In the genomic region with DNA sequence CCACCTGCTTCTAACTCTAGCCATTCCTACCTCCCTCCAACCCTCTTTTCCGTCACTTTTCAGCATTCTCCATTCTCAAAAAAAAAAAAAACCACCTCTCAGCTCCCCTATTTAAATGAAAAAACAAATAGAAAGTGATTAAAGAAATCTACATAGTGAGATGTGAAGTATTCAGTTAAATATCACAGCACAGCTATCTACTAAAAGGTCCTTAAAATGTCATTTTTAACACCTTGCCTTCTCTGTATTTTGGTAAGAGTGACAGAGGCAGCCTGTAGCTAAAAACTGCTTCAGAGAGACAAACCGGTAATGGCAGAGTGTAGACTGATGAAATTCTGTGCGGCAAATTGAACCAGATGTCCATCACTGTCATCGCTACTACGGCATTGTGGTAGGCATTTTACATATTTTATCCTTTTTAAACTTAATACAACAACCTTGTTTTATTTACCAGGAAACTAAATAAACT, we compare ENCODE assay signal across 8 cellular contexts. TPM values are rescaled to one million over a fixed set of nuclear protein-coding genes. Genes with fewer than 3 reads are reported as not detected.
A peak's percentile ranks its signal among the peaks of the same experiment; 100 is the strongest.
DNase-seq lines count a peak whose midpoint lies in the region; ATAC-seq, FAIRE-seq and TF ChIP-seq lines count a peak whose summit lies in the region.

No MANE protein-coding gene starts in this region.

- no peak for TF ChIP-seq POLR2A in GM12892 (IDR thresholded peaks at IDR 0.05; ENCODE audit: low read depth, low read length)

- peaks cover 32% of the 10 kb centered on the region for H3K4me1 Mint-ChIP-seq in activated T-helper 1 cell treated with anti-CD3 and anti-CD28 coated beads, Interleukin-12 subunit alpha, Interleukin-12 subunit beta, Interleukin-2, Interleukin-4 antibody, amounts not matched to agents 30 ng/mL and 10 ng/mL and 1 ng/mL, durations not matched to agents 14 hours and 24 hours and 36 hours (ENCODE audit: low read depth)
- peaks cover 9 to 31% of the 10 kb centered on the region in 2 donors for H3K4me1 Mint-ChIP-seq in stimulated activated naive B cell treated with anti-CD40 and anti-IgM and Interleukin-4, amounts not matched to agents 10 μg/mL and 1 μg/mL and 100 μg/mL, for 72 hours

- H3K9me3 Mint-ChIP-seq in activated T-helper 1 cell treated with anti-CD3 and anti-CD28 coated beads, Interleukin-12 subunit alpha, Interleukin-12 subunit beta, Interleukin-2, Interleukin-4 antibody, amounts not matched to agents 30 ng/mL and 10 ng/mL and 1 ng/mL, durations not matched to agents 14 hours and 24 hours and 36 hours = no peaks in the 10 kb centered on the region
- H3K9me3 Mint-ChIP-seq in stimulated activated naive B cell treated with anti-CD40 and anti-IgM and Interleukin-4, amounts not matched to agents 10 μg/mL and 1 μg/mL and 100 μg/mL, for 72 hours = no peaks in the 10 kb centered on the region

- H3K4me3 ChIP-seq in iPS-18a (ENCODE audit: low read length) = peak overlapping the region; percentile 94

- no peak for FAIRE-seq in GM12892 (lab: Jason Lieb, UNC)

- peaks cover 27% of the 10 kb centered on the region for H3K36me3 Mint-ChIP-seq in activated T-helper 1 cell treated with anti-CD3 and anti-CD28 coated beads, Interleukin-12 subunit alpha, Interleukin-12 subunit beta, Interleukin-2, Interleukin-4 antibody, amounts not matched to agents 30 ng/mL and 10 ng/mL and 1 ng/mL, durations not matched to agents 14 hours and 24 hours and 36 hours (ENCODE audit: low read depth)
- H3K36me3 Mint-ChIP-seq in stimulated activated naive B cell treated with anti-CD40 and anti-IgM and Interleukin-4, amounts not matched to agents 10 μg/mL and 1 μg/mL and 100 μg/mL, for 72 hours = peaks cover 22 to 40% of the 10 kb centered on the region in 2 donors

- no peaks in the 10 kb centered on the region for H3K9me3 ChIP-seq in iPS-18a (ENCODE audit: control insufficient read depth, low read depth, low read length)

- H3K4me3 Mint-ChIP-seq in activated T-helper 1 cell treated with anti-CD3 and anti-CD28 coated beads, Interleukin-12 subunit alpha, Interleukin-12 subunit beta, Interleukin-2, Interleukin-4 antibody, amounts not matched to agents 30 ng/mL and 10 ng/mL and 1 ng/mL, durations not matched to agents 14 hours and 24 hours and 36 hours = peak overlapping the region; percentile 89
- peak overlapping the region; percentile 93 to 94 for H3K4me3 Mint-ChIP-seq in stimulated activated naive B cell treated with anti-CD40 and anti-IgM and Interleukin-4, amounts not matched to agents 10 μg/mL and 1 μg/mL and 100 μg/mL, for 72 hours

- no peak for DNase-seq in Right ventricle myocardium superior
- no peak for DNase-seq in cardiac septum (ENCODE audit: low spot score)
- DNase-seq in activated T-helper 1 cell treated with anti-CD3 and anti-CD28 coated beads, Interleukin-12 subunit alpha, Interleukin-12 subunit beta, Interleukin-2, Interleukin-4 antibody, amounts not matched to agents 30 ng/mL and 10 ng/mL and 1 ng/mL, durations not matched to agents 14 hours and 24 hours and 36 hours (ENCODE audit: low spot score) = no peak
- no peak for DNase-seq in stimulated activated naive B cell treated with anti-CD40 and anti-IgM and Interleukin-4, amounts not matched to agents 10 μg/mL and 1 μg/mL and 100 μg/mL, for 72 hours
- no peak for DNase-seq in GM10266 (ENCODE audit: extremely low spot score)
- DNase-seq in HCEC 1CT = no peak
- no peak for DNase-seq in GM12892 (ENCODE audit: insufficient read length)

- intact Hi-C loops in Right ventricle myocardium superior (cut with DNase I) (loop anchor here (10.0 kb wide), 1 partner anchor 213 kb away; the partner anchor contains the start of genes SDHD and TIMM8B), cardiac septum (cut with DNase I) (no loop called here)
- intact Hi-C loops in activated T-helper 1 cell treated with anti-CD3 and anti-CD28 coated beads, Interleukin-12 subunit alpha, Interleukin-12 subunit beta, Interleukin-2, Interleukin-4 antibody, amounts not matched to agents 30 ng/mL and 10 ng/mL and 1 ng/mL, durations not matched to agents 14 hours and 24 hours and 36 hours (cut with micrococcal nuclease) = loop anchor here (1.0 to 10.0 kb wide), 10 partner anchors 8 to 413 kb away; partner anchors contain the start of genes CFAP68, DLAT, FDXACB1 and NKAPD1

- H3K27me3 ChIP-seq in iPS-18a (ENCODE audit: control insufficient read depth, insufficient read depth, low read length) = no peaks in the 10 kb centered on the region

- H3K27ac Mint-ChIP-seq in activated T-helper 1 cell treated with anti-CD3 and anti-CD28 coated beads, Interleukin-12 subunit alpha, Interleukin-12 subunit beta, Interleukin-2, Interleukin-4 antibody, amounts not matched to agents 30 ng/mL and 10 ng/mL and 1 ng/mL, durations not matched to agents 14 hours and 24 hours and 36 hours = peak overlapping the region; percentile 90
- peak overlapping the region; percentile 94 for H3K27ac Mint-ChIP-seq in stimulated activated naive B cell treated with anti-CD40 and anti-IgM and Interleukin-4, amounts not matched to agents 10 μg/mL and 1 μg/mL and 100 μg/mL, for 72 hours

- no peaks in the 10 kb centered on the region for H3K27me3 Mint-ChIP-seq in activated T-helper 1 cell treated with anti-CD3 and anti-CD28 coated beads, Interleukin-12 subunit alpha, Interleukin-12 subunit beta, Interleukin-2, Interleukin-4 antibody, amounts not matched to agents 30 ng/mL and 10 ng/mL and 1 ng/mL, durations not matched to agents 14 hours and 24 hours and 36 hours (ENCODE audit: insufficient read depth)
- H3K27me3 Mint-ChIP-seq in stimulated activated naive B cell treated with anti-CD40 and anti-IgM and Interleukin-4, amounts not matched to agents 10 μg/mL and 1 μg/mL and 100 μg/mL, for 72 hours = no peaks in the 10 kb centered on the region

- H3K9ac ChIP-seq in iPS-18a (ENCODE audit: low read length) = peak overlapping the region; percentile 51

- ATAC-seq in Right ventricle myocardium superior (ENCODE audit: poor library complexity) = peak; percentile 37
- no peak for ATAC-seq in stimulated activated naive B cell treated with anti-CD40 and anti-IgM and Interleukin-4, amounts not matched to agents 10 μg/mL and 1 μg/mL and 100 μg/mL, for 72 hours (replicated peaks)

- TF ChIP-seq CTCF in GM10266 (IDR thresholded peaks at IDR 0.05; ENCODE audit: control insufficient read depth, insufficient read depth, low read depth, missing control alignments) = no peak

- H3K27ac ChIP-seq in iPS-18a (ENCODE audit: low read length) = no peak overlapping the region

- no peaks in the 10 kb centered on the region for H3K36me3 ChIP-seq in iPS-18a (ENCODE audit: control insufficient read depth, low read depth, low read length)

- peaks cover 6% of the 10 kb centered on the region for H3K4me1 ChIP-seq in iPS-18a (ENCODE audit: control insufficient read depth, low read depth, low read length)

RNA-seq across cellular contexts. Expression of gene ALG9, which starts 0.3 kb away (rescaled TPM):
- total RNA-seq in Right ventricle myocardium superior (12.4 TPM), cardiac septum (16.2 TPM)
- 29.3 and 31.8 TPM in 2 replicates for total RNA-seq in activated T-helper 1 cell treated with anti-CD3 and anti-CD28 coated beads, Interleukin-12 subunit alpha, Interleukin-12 subunit beta, Interleukin-2, Interleukin-4 antibody, amounts not matched to agents 30 ng/mL and 10 ng/mL and 1 ng/mL, durations not matched to agents 14 hours and 24 hours and 36 hours
- polyA plus RNA-seq in GM12892 (2012; ENCODE audit: missing spikeins) = 23.2 TPM

RNA-seq across cellular contexts. Expression of gene FDXACB1, which starts 7.2 kb away (rescaled TPM):
- total RNA-seq in Right ventricle myocardium superior (0.86 TPM), cardiac septum (0.73 TPM)
- total RNA-seq in activated T-helper 1 cell treated with anti-CD3 and anti-CD28 coated beads, Interleukin-12 subunit alpha, Interleukin-12 subunit beta, Interleukin-2, Interleukin-4 antibody, amounts not matched to agents 30 ng/mL and 10 ng/mL and 1 ng/mL, durations not matched to agents 14 hours and 24 hours and 36 hours = 7.9 and 9.4 TPM in 2 replicates
- polyA plus RNA-seq in GM12892 (2012; ENCODE audit: missing spikeins) = 5.6 TPM

RNA-seq across cellular contexts. Expression of gene CFAP68, which starts 7.6 kb away (rescaled TPM):
- total RNA-seq in Right ventricle myocardium superior (32.4 TPM), cardiac septum (27.8 TPM)
- 17.7 and 22.3 TPM in 2 replicates for total RNA-seq in activated T-helper 1 cell treated with anti-CD3 and anti-CD28 coated beads, Interleukin-12 subunit alpha, Interleukin-12 subunit beta, Interleukin-2, Interleukin-4 antibody, amounts not matched to agents 30 ng/mL and 10 ng/mL and 1 ng/mL, durations not matched to agents 14 hours and 24 hours and 36 hours
- polyA plus RNA-seq in GM12892 (2012; ENCODE audit: missing spikeins) = 101 TPM

RNA-seq across cellular contexts. Expression of gene CRYAB, which starts 39.8 kb away (rescaled TPM):
- total RNA-seq in Right ventricle myocardium superior (6,403 TPM), cardiac septum (8,606 TPM)
- total RNA-seq in activated T-helper 1 cell treated with anti-CD3 and anti-CD28 coated beads, Interleukin-12 subunit alpha, Interleukin-12 subunit beta, Interleukin-2, Interleukin-4 antibody, amounts not matched to agents 30 ng/mL and 10 ng/mL and 1 ng/mL, durations not matched to agents 14 hours and 24 hours and 36 hours = not detected in 2 replicates
- 0.40 TPM for polyA plus RNA-seq in GM12892 (2012; ENCODE audit: missing spikeins)

RNA-seq across cellular contexts. Expression of gene HSPB2, which starts 40.8 kb away (rescaled TPM):
- 42.4 TPM for total RNA-seq in Right ventricle myocardium superior
- total RNA-seq in cardiac septum = 59.9 TPM
- total RNA-seq in activated T-helper 1 cell treated with anti-CD3 and anti-CD28 coated beads, Interleukin-12 subunit alpha, Interleukin-12 subunit beta, Interleukin-2, Interleukin-4 antibody, amounts not matched to agents 30 ng/mL and 10 ng/mL and 1 ng/mL, durations not matched to agents 14 hours and 24 hours and 36 hours = not detected in 2 replicates
- polyA plus RNA-seq in GM12892 (2012; ENCODE audit: missing spikeins) = not detected
